14 cellular contexts compared by ENCODE assay signal in genomic region chr6:6825153-6825847, GRCh38.
DNase-seq lines count a peak whose midpoint lies in the region; ATAC-seq, FAIRE-seq and TF ChIP-seq lines count a peak whose summit lies in the region.
"Had no signal": no experiment of that assay in that cellular context is flagged by ENCODE, and none has a peak within 500 bp of the region (broad histone marks: within the 10 kb centered on the region; RNA-seq: fewer than 3 reads in every experiment).

No MANE protein-coding gene starts in this region.

- TF ChIP-seq CTCF in nephron (IDR thresholded peaks at IDR 0.05; ENCODE audit: unreplicated experiment in 3 of 3) (no peak), D721Med (IDR thresholded peaks at IDR 0.05; ENCODE audit: insufficient read depth, missing control alignments) (no peak)

- peak overlapping the region; percentile 44 for H3K4me3 Mint-ChIP-seq in dendritic cell treated with granulocyte-macrophage colony-stimulating factor and Interleukin-4, amounts not matched to agents 40 ng/mL and 50 ng/mL, for 4 days
- H3K4me3 Mint-ChIP-seq in nephron, result peak overlapping the region in 1 of 3 experiments; percentile 39

- H3K27me3 Mint-ChIP-seq in dendritic cell treated with granulocyte-macrophage colony-stimulating factor and Interleukin-4, amounts not matched to agents 40 ng/mL and 50 ng/mL, for 4 days, result no peaks in the 10 kb centered on the region
- peaks cover 17% of the 10 kb centered on the region for H3K27me3 Mint-ChIP-seq in nephron (ENCODE audit: low read depth)

- H3K36me3 Mint-ChIP-seq in dendritic cell treated with granulocyte-macrophage colony-stimulating factor and Interleukin-4, amounts not matched to agents 40 ng/mL and 50 ng/mL, for 4 days (ENCODE audit: low read depth), result no peaks in the 10 kb centered on the region
- H3K36me3 Mint-ChIP-seq in nephron (ENCODE audit: low read depth), result no peaks in the 10 kb centered on the region

- intact Hi-C loops in dendritic cell treated with granulocyte-macrophage colony-stimulating factor and Interleukin-4, amounts not matched to agents 40 ng/mL and 50 ng/mL, for 4 days (cut with micrococcal nuclease), result no loop called here

- FAIRE-seq in D721Med (lab: Jason Lieb, UNC), result no peak
- FAIRE-seq: astrocyte, endometrium had no signal

- DNase-seq in ELF-1 (ENCODE audit: low read depth, low spot score) (peak; percentile 36), NCI-H2107 treated with DMSO at 0.1 percent for 48 hours (lab: John Stamatoyannopoulos, UW; ENCODE audit: unreplicated experiment) (peak; percentile 79), medulla oblongata (ENCODE audit: extremely low spot score) (no peak), GM03348 (ENCODE audit: low spot score) (no peak), D721Med (ENCODE audit: insufficient read length, low spot score) (no peak)
- DNase-seq: activated CD4-positive, alpha-beta T cell treated with anti-CD3 and anti-CD28 coated beads for 1 hour; IMR-90; SK-N-SH; stimulated activated CD4-positive, alpha-beta T cell treated with anti-CD3 and anti-CD28 coated beads, Interleukin-4, amount 100 ng/mL, for 4 hours had no signal

- ATAC-seq in HG03095 (IDR thresholded peaks at IDR 0.05; ENCODE audit: unreplicated experiment), result no peak

- peaks cover 9% of the 10 kb centered on the region for H3K4me1 Mint-ChIP-seq in dendritic cell treated with granulocyte-macrophage colony-stimulating factor and Interleukin-4, amounts not matched to agents 40 ng/mL and 50 ng/mL, for 4 days (ENCODE audit: low read depth)
- H3K4me1 Mint-ChIP-seq in nephron, result peaks cover 25% of the 10 kb centered on the region

- no peaks in the 10 kb centered on the region for H3K9me3 Mint-ChIP-seq in dendritic cell treated with granulocyte-macrophage colony-stimulating factor and Interleukin-4, amounts not matched to agents 40 ng/mL and 50 ng/mL, for 4 days
- no peaks in the 10 kb centered on the region for H3K9me3 Mint-ChIP-seq in nephron

- no peak overlapping the region for H3K27ac Mint-ChIP-seq in dendritic cell treated with granulocyte-macrophage colony-stimulating factor and Interleukin-4, amounts not matched to agents 40 ng/mL and 50 ng/mL, for 4 days
- H3K27ac Mint-ChIP-seq in nephron, result peak overlapping the region; percentile 28 to 55 (median 49)

Comparison
In these comparisons a context has a peak if more than half of its experiments do, and no peak if none do; other contexts are left out.
1. DNase-seq: peak in ELF-1 (single experiment) and NCI-H2107 treated with DMSO at 0.1 percent for 48 hours (single experiment); none in medulla oblongata (single experiment), GM03348 (single experiment) and D721Med (single experiment).